In genomic region chr21:44958471-44959191, GRCh38 we compare ENCODE assay signal across 11 cellular contexts. TPM values are rescaled to one million over a fixed set of nuclear protein-coding genes. Genes with fewer than 3 reads are reported as not detected.
DNase-seq lines count a peak whose midpoint lies in the region; ATAC-seq and TF ChIP-seq lines count a peak whose summit lies in the region.
"Had no signal": no experiment of that assay in that cellular context is flagged by ENCODE, and none has a peak within 500 bp of the region (broad histone marks: within the 10 kb centered on the region; RNA-seq: fewer than 3 reads in every experiment).

No MANE protein-coding gene starts in this region.

- H3K4me1 ChIP-seq in HUES6 (ENCODE audit: control insufficient read depth, insufficient read depth, low read length) (peaks cover 4% of the 10 kb centered on the region; the same call in 1 of the 2 replicates), duodenal mucosa (ENCODE audit: control insufficient read depth in 1 of 2, insufficient read depth in 2 of 2, low read length in 2 of 2) (peaks cover 9 to 12% of the 10 kb centered on the region in 2 donors), right lobe of liver (peaks cover 0 to 17% (median 4%) of the 10 kb centered on the region in 4 donors), stomach smooth muscle (ENCODE audit: control insufficient read depth, insufficient read depth, low read length) (peaks cover 64% of the 10 kb centered on the region)

- DNase-seq in right lobe of liver: peak; percentile 77 to 82 (median 80)
- no peak for DNase-seq in activated naive CD4-positive, alpha-beta T cell treated with Interleukin-2 at 50 U/mL for 16 hours
- no peak for DNase-seq in NCI-H82 treated with DMSO at 0.1 percent for 48 hours (lab: John Stamatoyannopoulos, UW; ENCODE audit: unreplicated experiment)
- DNase-seq: activated CD4-positive, alpha-beta T cell treated with anti-CD3 and anti-CD28 coated beads, Interleukin-2, amount 10 ng/mL, durations not matched to agents 7 days and 5 days; NCI-H146; stimulated activated CD4-positive, alpha-beta T cell treated with anti-CD3 and anti-CD28 coated beads, Interleukin-4, amount 100 ng/mL, for 1 hour had no signal

- H3K27me3 ChIP-seq in HUES6 (ENCODE audit: control insufficient read depth, insufficient read depth, low read length) (no peaks in the 10 kb centered on the region), duodenal mucosa (ENCODE audit: control insufficient read depth in 1 of 2, insufficient read depth in 2 of 2, low read length in 2 of 2) (no peaks in the 10 kb centered on the region), right lobe of liver (no peaks in the 10 kb centered on the region), stomach smooth muscle (ENCODE audit: control insufficient read depth in 1 of 2, insufficient read depth in 2 of 2, low read length in 2 of 2) (no peaks in the 10 kb centered on the region)

- H3K9ac ChIP-seq in HUES6 (ENCODE audit: low read length) (no peak overlapping the region), duodenal mucosa (ENCODE audit: low read depth in 1 of 2, low read length in 2 of 2) (no peak overlapping the region), stomach smooth muscle (ENCODE audit: low read length in 2 of 2) (peak overlapping the region; percentile 16 to 36)

- WGBS in right lobe of liver (ENCODE audit: insufficient coverage, low coverage, low lambda C conversion rate, missing lambda C conversion rate): 18% methylated on average over 9 of the region's 28 CpGs

- ATAC-seq in right lobe of liver: peak; percentile 86 to 91 (median 87)
- no peak for ATAC-seq in HG02642 (IDR thresholded peaks at IDR 0.05; ENCODE audit: poor library complexity, unreplicated experiment)
- no peak for ATAC-seq in GM18502 (IDR thresholded peaks at IDR 0.05; ENCODE audit: poor library complexity, unreplicated experiment)

- no peaks in the 10 kb centered on the region for H3K9me3 ChIP-seq in HUES6 (ENCODE audit: control insufficient read depth, insufficient read depth, low read depth, low read length)
- no peaks in the 10 kb centered on the region for H3K9me3 ChIP-seq in duodenal mucosa (ENCODE audit: control insufficient read depth in 1 of 2, low read length in 2 of 2)
- no peaks in the 10 kb centered on the region for H3K9me3 ChIP-seq in right lobe of liver
- no peaks in the 10 kb centered on the region for H3K9me3 ChIP-seq in stomach smooth muscle (ENCODE audit: control insufficient read depth in 2 of 2, low read length in 2 of 2)

- peak overlapping the region; percentile 75; the same call in 1 of the 2 replicates for H3K27ac ChIP-seq in HUES6 (ENCODE audit: low read depth, low read length)
- H3K27ac ChIP-seq in duodenal mucosa (ENCODE audit: low read depth, low read length): peak overlapping the region; percentile 10
- peak overlapping the region in 2 of 3 donors; percentile 59 to 60 for H3K27ac ChIP-seq in right lobe of liver
- H3K27ac ChIP-seq in stomach smooth muscle (ENCODE audit: low read length): peak overlapping the region; percentile 85

- TF ChIP-seq POLR2A in right lobe of liver (IDR thresholded peaks at IDR 0.05): no peak

- no peak for TF ChIP-seq CTCF in right lobe of liver (IDR thresholded peaks at IDR 0.05)

- H3K36me3 ChIP-seq in HUES6 (ENCODE audit: control insufficient read depth, insufficient read depth, low read length) (peaks cover 76% of the 10 kb centered on the region), duodenal mucosa (ENCODE audit: control insufficient read depth in 1 of 2, insufficient read depth in 2 of 2, low read length in 2 of 2) (peaks cover 3 to 50% of the 10 kb centered on the region in 2 donors), right lobe of liver (no peaks in the 10 kb centered on the region), stomach smooth muscle (ENCODE audit: control insufficient read depth in 2 of 2, insufficient read depth in 2 of 2, low read length in 2 of 2) (peaks cover 0 to 2% of the 10 kb centered on the region in 2 donors)

- intact Hi-C loops in right lobe of liver (cut with DNase I): no loop called here

- H3K4me3 ChIP-seq in HUES6 (ENCODE audit: low read depth, low read length) (no peak overlapping the region), duodenal mucosa (ENCODE audit: low read depth in 1 of 2, low read length in 2 of 2) (no peak overlapping the region), right lobe of liver (no peak overlapping the region), stomach smooth muscle (ENCODE audit: low read length in 2 of 2) (peak overlapping the region; percentile 36 to 60)

RNA-seq across cellular contexts. Expression of gene SLX9, which starts 18.8 kb away (rescaled TPM):
- 10 to 100 TPM; 15.0 to 27.9 (median 17.1) TPM for total RNA-seq in right lobe of liver

RNA-seq across cellular contexts. Expression of gene ITGB2, which starts 37.9 kb away (rescaled TPM):
- 10 to 100 TPM; 12.9 to 61.8 (median 36.6) TPM for total RNA-seq in right lobe of liver

Comparison
In these comparisons a context has a peak if more than half of its experiments do, and no peak if none do; other contexts are left out.
1. H3K27ac ChIP-seq: peak in every context shown above with its lines; median percentile 85 in stomach smooth muscle; 75 in HUES6; 60 in right lobe of liver; 10 in duodenal mucosa.
2. H3K4me3 ChIP-seq: peak in stomach smooth muscle (2 of 2); none in HUES6 (single experiment), duodenal mucosa (0 of 2) and right lobe of liver (0 of 3).
3. H3K9ac ChIP-seq: peak in stomach smooth muscle (2 of 2); none in HUES6 (single experiment) and duodenal mucosa (0 of 2).
4. ATAC-seq: peak in right lobe of liver (4 of 4); none in HG02642 (single experiment) and GM18502 (single experiment).
5. DNase-seq: peak in right lobe of liver (3 of 3); none in activated naive CD4-positive, alpha-beta T cell treated with Interleukin-2 at 50 U/mL for 16 hours (single experiment) and NCI-H82 treated with DMSO at 0.1 percent for 48 hours (single experiment).